Comparison of ENCODE assay signal across 1 cellular context in the genomic region with DNA sequence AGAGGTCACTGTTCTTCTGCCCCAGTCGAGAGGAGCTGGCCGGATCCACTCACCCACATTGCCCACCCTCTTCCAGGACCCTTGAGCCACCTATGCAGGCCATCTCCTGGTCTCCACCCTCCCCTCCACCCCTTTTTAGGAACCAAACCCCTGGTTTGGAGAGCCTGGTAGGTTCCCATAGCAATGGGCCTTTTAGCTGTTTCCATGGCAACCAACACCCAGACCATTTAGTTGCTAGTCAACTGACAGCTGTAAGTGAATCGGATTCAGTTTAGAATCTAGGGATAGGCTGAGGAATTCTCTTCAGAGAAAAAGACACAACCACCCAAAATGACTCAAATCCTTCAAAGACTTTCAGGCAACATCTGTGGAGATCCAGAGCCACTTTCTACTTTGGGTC.
TF ChIP-seq lines count a peak whose summit lies in the region.

No MANE protein-coding gene starts in this region.

TF ChIP-seq in GM23338, 12 proteins besides CTCF, POLR2A, EP300 and RAD21:
- TF ChIP-seq STAT1 (IDR thresholded peaks at IDR 0.05; ENCODE audit: unreplicated experiment) (no peak), EZH2phosphoT487 (IDR thresholded peaks at IDR 0.05; ENCODE audit: unreplicated experiment) (no peak), POLR2AphosphoS5 (IDR thresholded peaks at IDR 0.05; ENCODE audit: low read depth) (no peak), CREB1 (CRISPR knock-in tag; IDR thresholded peaks at IDR 0.05; ENCODE audit: low read depth) (no peak), JUNB (IDR thresholded peaks at IDR 0.05; ENCODE audit: unreplicated experiment) (no peak), NANOG (IDR thresholded peaks at IDR 0.05; ENCODE audit: borderline replicate concordance) (no peak)
- TF ChIP-seq, protein P1, sequence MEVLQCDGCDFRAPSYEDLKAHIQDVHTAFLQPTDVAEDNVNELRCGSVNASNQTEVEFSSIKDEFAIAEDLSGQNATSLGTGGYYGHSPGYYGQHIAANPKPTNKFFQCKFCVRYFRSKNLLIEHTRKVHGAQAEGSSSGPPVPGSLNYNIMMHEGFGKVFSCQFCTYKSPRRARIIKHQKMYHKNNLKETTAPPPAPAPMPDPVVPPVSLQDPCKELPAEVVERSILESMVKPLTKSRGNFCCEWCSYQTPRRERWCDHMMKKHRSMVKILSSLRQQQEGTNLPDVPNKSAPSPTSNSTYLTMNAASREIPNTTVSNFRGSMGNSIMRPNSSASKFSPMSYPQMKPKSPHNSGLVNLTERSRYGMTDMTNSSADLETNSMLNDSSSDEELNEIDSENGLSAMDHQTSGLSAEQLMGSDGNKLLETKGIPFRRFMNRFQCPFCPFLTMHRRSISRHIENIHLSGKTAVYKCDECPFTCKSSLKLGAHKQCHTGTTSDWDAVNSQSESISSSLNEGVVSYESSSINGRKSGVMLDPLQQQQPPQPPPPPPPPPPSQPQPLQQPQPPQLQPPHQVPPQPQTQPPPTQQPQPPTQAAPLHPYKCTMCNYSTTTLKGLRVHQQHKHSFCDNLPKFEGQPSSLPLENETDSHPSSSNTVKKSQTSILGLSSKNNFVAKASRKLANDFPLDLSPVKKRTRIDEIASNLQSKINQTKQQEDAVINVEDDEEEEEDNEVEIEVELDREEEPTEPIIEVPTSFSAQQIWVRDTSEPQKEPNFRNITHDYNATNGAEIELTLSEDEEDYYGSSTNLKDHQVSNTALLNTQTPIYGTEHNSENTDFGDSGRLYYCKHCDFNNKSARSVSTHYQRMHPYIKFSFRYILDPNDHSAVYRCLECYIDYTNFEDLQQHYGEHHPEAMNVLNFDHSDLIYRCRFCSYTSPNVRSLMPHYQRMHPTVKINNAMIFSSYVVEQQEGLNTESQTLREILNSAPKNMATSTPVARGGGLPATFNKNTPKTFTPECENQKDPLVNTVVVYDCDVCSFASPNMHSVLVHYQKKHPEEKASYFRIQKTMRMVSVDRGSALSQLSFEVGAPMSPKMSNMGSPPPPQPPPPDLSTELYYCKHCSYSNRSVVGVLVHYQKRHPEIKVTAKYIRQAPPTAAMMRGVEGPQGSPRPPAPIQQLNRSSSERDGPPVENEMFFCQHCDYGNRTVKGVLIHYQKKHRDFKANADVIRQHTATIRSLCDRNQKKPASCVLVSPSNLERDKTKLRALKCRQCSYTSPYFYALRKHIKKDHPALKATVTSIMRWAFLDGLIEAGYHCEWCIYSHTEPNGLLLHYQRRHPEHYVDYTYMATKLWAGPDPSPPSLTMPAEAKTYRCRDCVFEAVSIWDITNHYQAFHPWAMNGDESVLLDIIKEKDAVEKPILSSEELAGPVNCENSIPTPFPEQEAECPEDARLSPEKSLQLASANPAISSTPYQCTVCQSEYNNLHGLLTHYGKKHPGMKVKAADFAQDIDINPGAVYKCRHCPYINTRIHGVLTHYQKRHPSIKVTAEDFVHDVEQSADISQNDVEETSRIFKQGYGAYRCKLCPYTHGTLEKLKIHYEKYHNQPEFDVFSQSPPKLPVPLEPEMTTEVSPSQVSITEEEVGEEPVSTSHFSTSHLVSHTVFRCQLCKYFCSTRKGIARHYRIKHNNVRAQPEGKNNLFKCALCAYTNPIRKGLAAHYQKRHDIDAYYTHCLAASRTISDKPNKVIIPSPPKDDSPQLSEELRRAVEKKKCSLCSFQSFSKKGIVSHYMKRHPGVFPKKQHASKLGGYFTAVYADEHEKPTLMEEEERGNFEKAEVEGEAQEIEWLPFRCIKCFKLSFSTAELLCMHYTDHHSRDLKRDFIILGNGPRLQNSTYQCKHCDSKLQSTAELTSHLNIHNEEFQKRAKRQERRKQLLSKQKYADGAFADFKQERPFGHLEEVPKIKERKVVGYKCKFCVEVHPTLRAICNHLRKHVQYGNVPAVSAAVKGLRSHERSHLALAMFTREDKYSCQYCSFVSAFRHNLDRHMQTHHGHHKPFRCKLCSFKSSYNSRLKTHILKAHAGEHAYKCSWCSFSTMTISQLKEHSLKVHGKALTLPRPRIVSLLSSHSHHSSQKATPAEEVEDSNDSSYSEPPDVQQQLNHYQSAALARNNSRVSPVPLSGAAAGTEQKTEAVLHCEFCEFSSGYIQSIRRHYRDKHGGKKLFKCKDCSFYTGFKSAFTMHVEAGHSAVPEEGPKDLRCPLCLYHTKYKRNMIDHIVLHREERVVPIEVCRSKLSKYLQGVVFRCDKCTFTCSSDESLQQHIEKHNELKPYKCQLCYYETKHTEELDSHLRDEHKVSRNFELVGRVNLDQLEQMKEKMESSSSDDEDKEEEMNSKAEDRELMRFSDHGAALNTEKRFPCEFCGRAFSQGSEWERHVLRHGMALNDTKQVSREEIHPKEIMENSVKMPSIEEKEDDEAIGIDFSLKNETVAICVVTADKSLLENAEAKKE (CRISPR knock-in tag; IDR thresholded peaks at IDR 0.05) = no peak
- TF ChIP-seq, protein P2, sequence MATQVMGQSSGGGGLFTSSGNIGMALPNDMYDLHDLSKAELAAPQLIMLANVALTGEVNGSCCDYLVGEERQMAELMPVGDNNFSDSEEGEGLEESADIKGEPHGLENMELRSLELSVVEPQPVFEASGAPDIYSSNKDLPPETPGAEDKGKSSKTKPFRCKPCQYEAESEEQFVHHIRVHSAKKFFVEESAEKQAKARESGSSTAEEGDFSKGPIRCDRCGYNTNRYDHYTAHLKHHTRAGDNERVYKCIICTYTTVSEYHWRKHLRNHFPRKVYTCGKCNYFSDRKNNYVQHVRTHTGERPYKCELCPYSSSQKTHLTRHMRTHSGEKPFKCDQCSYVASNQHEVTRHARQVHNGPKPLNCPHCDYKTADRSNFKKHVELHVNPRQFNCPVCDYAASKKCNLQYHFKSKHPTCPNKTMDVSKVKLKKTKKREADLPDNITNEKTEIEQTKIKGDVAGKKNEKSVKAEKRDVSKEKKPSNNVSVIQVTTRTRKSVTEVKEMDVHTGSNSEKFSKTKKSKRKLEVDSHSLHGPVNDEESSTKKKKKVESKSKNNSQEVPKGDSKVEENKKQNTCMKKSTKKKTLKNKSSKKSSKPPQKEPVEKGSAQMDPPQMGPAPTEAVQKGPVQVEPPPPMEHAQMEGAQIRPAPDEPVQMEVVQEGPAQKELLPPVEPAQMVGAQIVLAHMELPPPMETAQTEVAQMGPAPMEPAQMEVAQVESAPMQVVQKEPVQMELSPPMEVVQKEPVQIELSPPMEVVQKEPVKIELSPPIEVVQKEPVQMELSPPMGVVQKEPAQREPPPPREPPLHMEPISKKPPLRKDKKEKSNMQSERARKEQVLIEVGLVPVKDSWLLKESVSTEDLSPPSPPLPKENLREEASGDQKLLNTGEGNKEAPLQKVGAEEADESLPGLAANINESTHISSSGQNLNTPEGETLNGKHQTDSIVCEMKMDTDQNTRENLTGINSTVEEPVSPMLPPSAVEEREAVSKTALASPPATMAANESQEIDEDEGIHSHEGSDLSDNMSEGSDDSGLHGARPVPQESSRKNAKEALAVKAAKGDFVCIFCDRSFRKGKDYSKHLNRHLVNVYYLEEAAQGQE (IDR thresholded peaks at IDR 0.05; ENCODE audit: unreplicated experiment) = no peak
